8 cellular contexts compared by ENCODE assay signal in the genomic region with DNA sequence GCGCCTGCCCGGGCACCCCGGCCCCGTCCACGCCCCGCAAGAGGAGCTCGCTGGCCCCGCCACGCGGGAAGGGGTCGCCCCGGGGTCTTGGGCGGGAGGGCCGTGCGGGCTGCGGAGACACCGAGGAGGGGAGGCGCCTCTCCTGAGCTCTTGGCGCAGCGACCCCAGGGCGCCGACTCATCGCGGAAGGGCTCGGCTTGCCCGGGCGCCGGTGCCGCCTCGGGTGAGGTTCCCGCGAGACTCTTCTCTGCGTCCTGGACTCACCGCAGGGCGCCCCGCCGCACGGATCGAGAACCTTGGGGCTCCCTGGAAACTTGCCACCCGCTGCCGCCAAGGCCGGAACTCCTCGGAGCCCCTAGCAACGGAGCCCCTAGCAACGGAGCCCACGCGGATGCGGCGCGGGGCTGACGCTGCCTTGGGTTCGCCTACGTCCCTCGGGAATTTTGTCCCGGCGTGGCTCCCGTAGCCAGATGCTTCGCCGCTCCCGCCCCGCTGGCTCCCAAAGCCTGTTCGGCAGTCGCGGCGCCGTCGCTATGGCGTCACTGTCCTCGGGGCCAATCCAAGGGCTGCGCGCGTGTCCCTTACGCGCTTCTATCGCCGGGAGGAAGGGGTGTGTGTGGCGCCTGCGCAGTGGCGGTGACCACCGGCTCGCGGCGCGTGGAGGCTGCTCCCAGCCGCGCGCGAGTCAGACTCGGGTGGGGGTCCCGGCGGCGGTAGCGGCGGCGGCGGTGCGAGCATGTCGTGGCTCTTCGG. TPM values are rescaled to one million over a fixed set of nuclear protein-coding genes. Genes with fewer than 3 reads are reported as not detected.
DNase-seq lines count a peak whose midpoint lies in the region; ATAC-seq and TF ChIP-seq lines count a peak whose summit lies in the region.

ATAD3A (plus strand) TSS at position 630 of the 753 bp plus-strand sequence; CDS start at position 737, 107 bp downstream.

- peak within 1 kb of the TSS in 1 of 2 experiments; percentile 42 for H2BK12ac ChIP-seq in mesenchymal stem cell (ENCODE audit: low read length in 2 of 2)

- H3K9ac ChIP-seq in HUES48 (ENCODE audit: low read depth, low read length), result peak within 1 kb of the TSS; percentile 90
- H3K9ac ChIP-seq in NT2/D1 (ENCODE audit: insufficient read length, low read depth), result peak within 1 kb of the TSS; percentile 95
- peak within 1 kb of the TSS; percentile 97 for H3K9ac ChIP-seq in mesenchymal stem cell (ENCODE audit: low read length)

- peak; percentile 88 for ATAC-seq in GM21423 (IDR thresholded peaks at IDR 0.05; ENCODE audit: unreplicated experiment)
- ATAC-seq in effector memory CD8-positive, alpha-beta T cell (replicated peaks), result peak; percentile 88

- under 1% methylated on average over 85 of the region's 99 CpGs for WGBS in mesenchymal stem cell

- H2BK120ac ChIP-seq in mesenchymal stem cell (ENCODE audit: low read depth, low read length), result peak within 1 kb of the TSS; percentile 71

- peak within 1 kb of the TSS; percentile 86 for H3K4me2 ChIP-seq in mesenchymal stem cell (ENCODE audit: low read length, poor library complexity, severe bottlenecking)

- no peak for TF ChIP-seq CTCF in Caco-2 (IDR thresholded peaks at IDR 0.05; ENCODE audit: insufficient read depth in 1 of 2, low read depth in 1 of 2, low read length in 1 of 2, severe bottlenecking in 1 of 2, unreplicated experiment in 1 of 2)

- H3K14ac ChIP-seq in mesenchymal stem cell (ENCODE audit: low read length in 2 of 2), result peak within 1 kb of the TSS in 1 of 2 experiments; percentile 97

- POLR2A ChIA-PET in Caco-2 (lab: Charles Lee), result no interaction called here

- no peaks in the 10 kb centered on the region for H3K27me3 ChIP-seq in Caco-2 (replicated peaks; ENCODE audit: control insufficient read depth, insufficient read depth, low read length)
- no peaks in the 10 kb centered on the region for H3K27me3 ChIP-seq in HUES48 (ENCODE audit: control insufficient read depth, insufficient read depth, low read length)
- H3K27me3 ChIP-seq in NT2/D1 (ENCODE audit: insufficient read depth, insufficient read length), result no peaks in the 10 kb centered on the region
- no peaks in the 10 kb centered on the region for H3K27me3 ChIP-seq in mesenchymal stem cell (ENCODE audit: control insufficient read depth in 1 of 2, insufficient read depth in 1 of 2, low read length in 2 of 2)

- H3K4me1 Mint-ChIP-seq in Caco-2 (ENCODE audit: low read depth, unreplicated experiment), result no peaks in the 10 kb centered on the region
- peaks cover 10 to 14% of the 10 kb centered on the region in 2 donors for H3K4me1 Mint-ChIP-seq in effector memory CD8-positive, alpha-beta T cell (ENCODE audit: low read depth in 2 of 2)

- H3K9me3 ChIP-seq in Caco-2 (no peaks in the 10 kb centered on the region), HUES48 (ENCODE audit: control insufficient read depth, insufficient read depth, low read length) (no peaks in the 10 kb centered on the region), NT2/D1 (ENCODE audit: insufficient read depth, low read length) (no peaks in the 10 kb centered on the region), mesenchymal stem cell (ENCODE audit: control insufficient read depth, low read length) (no peaks in the 10 kb centered on the region)

- peak within 1 kb of the TSS; percentile 91 for H4K8ac ChIP-seq in mesenchymal stem cell (ENCODE audit: low read length)

- peak within 1 kb of the TSS; percentile 96 for H3K4me3 Mint-ChIP-seq in Caco-2 (ENCODE audit: unreplicated experiment)
- peak within 1 kb of the TSS; percentile 90 to 91 for H3K4me3 Mint-ChIP-seq in effector memory CD8-positive, alpha-beta T cell

- peak within 1 kb of the TSS; percentile 87 for H4K91ac ChIP-seq in mesenchymal stem cell (ENCODE audit: low read length)

- H3K18ac ChIP-seq in mesenchymal stem cell (ENCODE audit: low read depth in 1 of 2, low read length in 2 of 2), result peak within 1 kb of the TSS; percentile 91 to 96

- no peaks in the 10 kb centered on the region for H3K9me3 Mint-ChIP-seq in Caco-2 (ENCODE audit: unreplicated experiment)
- H3K9me3 Mint-ChIP-seq in effector memory CD8-positive, alpha-beta T cell, result no peaks in the 10 kb centered on the region

- peak within 1 kb of the TSS; percentile 82 for H2BK5ac ChIP-seq in mesenchymal stem cell (ENCODE audit: low read depth, low read length, poor library complexity, severe bottlenecking)

- peaks cover 14% of the 10 kb centered on the region for H3K36me3 Mint-ChIP-seq in Caco-2 (ENCODE audit: insufficient read depth, unreplicated experiment)
- H3K36me3 Mint-ChIP-seq in effector memory CD8-positive, alpha-beta T cell (ENCODE audit: insufficient read depth), result peaks cover 13% of the 10 kb centered on the region

- intact Hi-C loops in Caco-2 (cut with micrococcal nuclease; ENCODE audit: unreplicated experiment), result no loop called here

- H3K4me3 ChIP-seq in Caco-2 (ENCODE audit: low read depth, low read length), result peak within 1 kb of the TSS; percentile 88
- peak within 1 kb of the TSS; percentile 88 for H3K4me3 ChIP-seq in HUES48 (ENCODE audit: low read depth, low read length)
- H3K4me3 ChIP-seq in NT2/D1 (ENCODE audit: insufficient read length, low read depth), result peak within 1 kb of the TSS; percentile 71
- H3K4me3 ChIP-seq in mesenchymal stem cell (ENCODE audit: insufficient read depth in 1 of 2, low read depth in 1 of 2, low read length in 2 of 2), result peak within 1 kb of the TSS; percentile 86 to 93

- no peak within 1 kb of the TSS for H2AK5ac ChIP-seq in mesenchymal stem cell (ENCODE audit: low read length, severe bottlenecking)

- no peak within 1 kb of the TSS for H2BK15ac ChIP-seq in mesenchymal stem cell (ENCODE audit: low read depth, poor library complexity, severe bottlenecking)

- H3K27me3 Mint-ChIP-seq in Caco-2 (ENCODE audit: insufficient read depth, unreplicated experiment), result no peaks in the 10 kb centered on the region
- no peaks in the 10 kb centered on the region for H3K27me3 Mint-ChIP-seq in effector memory CD8-positive, alpha-beta T cell

- peak within 1 kb of the TSS in 1 of 2 experiments; percentile 99 for H3K4ac ChIP-seq in mesenchymal stem cell (ENCODE audit: low read depth in 1 of 2, low read length in 2 of 2)

- BruUV-seq in Caco-2 (replicated peaks; lab: Mats Ljungman, UMichigan), result no TSS peak

- H3K79me1 ChIP-seq in mesenchymal stem cell (replicated peaks; ENCODE audit: low read length, poor library complexity, severe bottlenecking), result peaks cover 3% of the 10 kb centered on the region

- H2AFZ ChIP-seq in mesenchymal stem cell (ENCODE audit: low read depth, low read length), result peak within 1 kb of the TSS; percentile 86

- no peak within 1 kb of the TSS for H3K23ac ChIP-seq in mesenchymal stem cell (ENCODE audit: low read length in 2 of 2)

- no peaks in the 10 kb centered on the region for H3K4me1 ChIP-seq in Caco-2
- H3K4me1 ChIP-seq in HUES48 (ENCODE audit: control insufficient read depth, insufficient read depth, low read length), result no peaks in the 10 kb centered on the region
- no peaks in the 10 kb centered on the region for H3K4me1 ChIP-seq in NT2/D1 (ENCODE audit: insufficient read depth, insufficient read length)
- H3K4me1 ChIP-seq in mesenchymal stem cell (ENCODE audit: control insufficient read depth, insufficient read depth, low read depth, low read length), result peaks cover 8% of the 10 kb centered on the region

- H3K36me3 ChIP-seq in Caco-2 (ENCODE audit: control insufficient read depth, insufficient read depth, low read length) (no peaks in the 10 kb centered on the region), HUES48 (ENCODE audit: control insufficient read depth, insufficient read depth, low read length) (peaks cover 10% of the 10 kb centered on the region), NT2/D1 (ENCODE audit: insufficient read depth, insufficient read length, low read length) (peaks cover 18% of the 10 kb centered on the region), mesenchymal stem cell (ENCODE audit: control insufficient read depth in 1 of 2, insufficient read depth in 2 of 2, low read depth in 1 of 2, low read length in 2 of 2) (peaks cover 8 to 21% of the 10 kb centered on the region in 2 experiments)

- DNase-seq in Caco-2 (peak; percentile 95), NT2/D1 (ENCODE audit: low read depth, low spot score) (peak; percentile 90), mesenchymal stem cell (peak; percentile 98)
- peak; percentile 88 to 95 (median 94) for DNase-seq in activated CD8-positive, alpha-beta memory T cell treated with anti-CD3 and anti-CD28 coated beads for 48 hours (ENCODE audit: low read depth in 2 of 3, low spot score in 2 of 3)
- DNase-seq in effector memory CD8-positive, alpha-beta T cell, result peak; percentile 88 to 91 (median 90)
- peak; percentile 96 for DNase-seq in stimulated activated CD8-positive, alpha-beta memory T cell treated with anti-CD3 and anti-CD28 coated beads, Interleukin-12 subunit alpha, Interleukin-12 subunit beta, amount 100 ng/mL, for 24 hours (ENCODE audit: extremely low read depth)

- CTCF ChIA-PET in Caco-2 (lab: Charles Lee), result interaction anchor here (0.6 kb wide), 1 partner anchor 260 kb away, joined by 3 read pairs; no protein-coding TSS in a partner anchor

- peak within 1 kb of the TSS; percentile 99 for H3K27ac Mint-ChIP-seq in Caco-2 (ENCODE audit: unreplicated experiment)
- H3K27ac Mint-ChIP-seq in effector memory CD8-positive, alpha-beta T cell, result peak within 1 kb of the TSS; percentile 92 to 94

- peak within 1 kb of the TSS; percentile 94 for H3K27ac ChIP-seq in HUES48 (ENCODE audit: low read depth, low read length)
- H3K27ac ChIP-seq in mesenchymal stem cell (ENCODE audit: low read length, poor library complexity, severe bottlenecking), result peak within 1 kb of the TSS; percentile 93

RNA-seq across cellular contexts. Expression of gene ATAD3A, which starts in this region (rescaled TPM):
- total RNA-seq in Caco-2 (2022), result 58.6 and 67.3 TPM in 2 replicates
- 23.0 TPM for polyA plus RNA-seq in mesenchymal stem cell (2013, experiment 1 of 2)
- polyA plus RNA-seq in mesenchymal stem cell (2013, experiment 2 of 2), result 22.7 TPM

Comparison
In these comparisons a context has a peak if more than half of its experiments do, and no peak if none do; other contexts are left out.
1. Peak in every context shown above with its lines: DNase-seq, ATAC-seq, H3K4me3 ChIP-seq and H3K27ac ChIP-seq.